Comparison of ENCODE assay signal across 22 cellular contexts in the genomic region with DNA sequence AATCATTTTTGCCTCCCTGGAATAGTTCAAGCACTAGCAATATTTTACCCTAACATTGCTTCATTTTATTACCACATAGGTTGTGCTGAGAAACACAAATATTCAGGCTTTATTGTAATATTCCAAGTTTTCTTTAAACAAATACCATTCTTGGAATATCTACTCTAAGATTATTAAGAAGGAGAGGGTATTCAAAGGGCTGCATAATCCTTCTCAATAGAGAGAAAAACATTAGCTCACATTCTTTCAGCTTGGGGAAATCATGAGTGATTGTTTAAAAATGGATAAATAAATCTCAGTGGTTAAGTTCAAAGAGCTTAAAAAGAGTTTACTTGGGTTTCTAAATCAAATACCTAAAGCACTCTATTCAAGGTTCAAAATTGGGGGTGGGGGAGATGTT.
DNase-seq lines count a peak whose midpoint lies in the region; ATAC-seq, FAIRE-seq and TF ChIP-seq lines count a peak whose summit lies in the region.
"Had no signal": no experiment of that assay in that cellular context is flagged by ENCODE, and none has a peak within 500 bp of the region (broad histone marks: within the 10 kb centered on the region; RNA-seq: fewer than 3 reads in every experiment).

No MANE protein-coding gene starts in this region.

- peak overlapping the region; percentile 1 for H3K4me2 ChIP-seq in astrocyte (ENCODE audit: low read length)

- H3K27ac Mint-ChIP-seq in activated naive CD8-positive, alpha-beta T cell: peak overlapping the region; percentile 83
- no peak overlapping the region for H3K27ac Mint-ChIP-seq in activated naive CD8-positive, alpha-beta T cell treated with anti-CD3 and anti-CD28 coated beads for 36 hours
- H3K27ac Mint-ChIP-seq in astrocyte (ENCODE audit: unreplicated experiment) (no peak overlapping the region), type B pancreatic cell (peak overlapping the region; percentile 30)
- H3K27ac Mint-ChIP-seq in naive thymus-derived CD4-positive, alpha-beta T cell: peak overlapping the region in 8 of 9 donors; percentile 18 to 86 (median 68)
- H3K27ac Mint-ChIP-seq: activated CD4-positive, alpha-beta T cell treated with anti-CD3 and anti-CD28 coated beads, Interleukin-2, amount 10 ng/mL, durations not matched to agents 24 days and 14 days had no signal

- H3K27me3 ChIP-seq in astrocyte (ENCODE audit: insufficient read depth, low read length): no peaks in the 10 kb centered on the region
- H3K27me3 ChIP-seq in naive thymus-derived CD4-positive, alpha-beta T cell (ENCODE audit: control insufficient read depth in 2 of 2, insufficient read depth in 2 of 2, low read length in 2 of 2): no peaks in the 10 kb centered on the region
- H3K27me3 ChIP-seq: ascending aorta, colonic mucosa, upper lobe of left lung had no signal

- no peak overlapping the region for H3K9ac ChIP-seq in astrocyte (ENCODE audit: low read length)

- no peaks in the 10 kb centered on the region for H3K27me3 Mint-ChIP-seq in activated naive CD8-positive, alpha-beta T cell
- no peaks in the 10 kb centered on the region for H3K27me3 Mint-ChIP-seq in activated naive CD8-positive, alpha-beta T cell treated with anti-CD3 and anti-CD28 coated beads for 36 hours
- no peaks in the 10 kb centered on the region for H3K27me3 Mint-ChIP-seq in astrocyte (ENCODE audit: low read depth, unreplicated experiment)
- no peaks in the 10 kb centered on the region for H3K27me3 Mint-ChIP-seq in naive thymus-derived CD4-positive, alpha-beta T cell
- no peaks in the 10 kb centered on the region for H3K27me3 Mint-ChIP-seq in type B pancreatic cell
- H3K27me3 Mint-ChIP-seq: activated CD4-positive, alpha-beta T cell treated with anti-CD3 and anti-CD28 coated beads, Interleukin-2, amount 10 ng/mL, durations not matched to agents 24 days and 14 days; stimulated activated naive CD8-positive, alpha-beta T cell treated with anti-CD3 and anti-CD28 coated beads, Interleukin-15, amount 100 ng/mL, for 72 hours had no signal

- peaks cover 9% of the 10 kb centered on the region for H3K4me1 ChIP-seq in astrocyte (ENCODE audit: insufficient read depth, low read length)
- H3K4me1 ChIP-seq in naive thymus-derived CD4-positive, alpha-beta T cell (ENCODE audit: control insufficient read depth in 2 of 2, insufficient read depth in 2 of 2, low read length in 2 of 2): peaks cover 0 to 10% of the 10 kb centered on the region in 2 donors
- H3K4me1 ChIP-seq: ascending aorta, colonic mucosa had no signal

- H3K79me2 ChIP-seq in astrocyte (ENCODE audit: insufficient read depth, low read length): no peaks in the 10 kb centered on the region

- H3K27ac ChIP-seq in astrocyte (ENCODE audit: low read depth, low read length): no peak overlapping the region
- H3K27ac ChIP-seq in naive thymus-derived CD4-positive, alpha-beta T cell (ENCODE audit: low read depth, low read length): peak overlapping the region; percentile 24
- H3K27ac ChIP-seq: ascending aorta, colonic mucosa, upper lobe of left lung had no signal

- no peak overlapping the region for H3K4me3 ChIP-seq in astrocyte (ENCODE audit: insufficient read depth, low read depth, low read length)
- no peak overlapping the region for H3K4me3 ChIP-seq in naive thymus-derived CD4-positive, alpha-beta T cell (ENCODE audit: low read length)
- H3K4me3 ChIP-seq: ascending aorta, colonic mucosa, upper lobe of left lung had no signal

- peak; percentile 5 for FAIRE-seq in astrocyte (lab: Jason Lieb, UNC)
- FAIRE-seq: A204.1, endometrium had no signal

- H3K36me3 ChIP-seq in astrocyte (ENCODE audit: insufficient read depth, low read length): no peaks in the 10 kb centered on the region
- peaks cover 0 to 12% (median 0%) of the 10 kb centered on the region in 3 experiments for H3K36me3 ChIP-seq in naive thymus-derived CD4-positive, alpha-beta T cell (ENCODE audit: control insufficient read depth in 2 of 3, insufficient read depth in 3 of 3, low read length in 3 of 3)
- H3K36me3 ChIP-seq: ascending aorta, colonic mucosa, upper lobe of left lung had no signal

- H4K20me1 ChIP-seq in astrocyte (ENCODE audit: insufficient read depth, low read length): no peaks in the 10 kb centered on the region

- CTCF ChIA-PET in naive thymus-derived CD4-positive, alpha-beta T cell (lab: Charles Lee): interaction anchor here (0.7 kb wide), 1 partner anchor 12 kb away, joined by 3 read pairs; no protein-coding TSS in a partner anchor

- peaks cover 48% of the 10 kb centered on the region for H3K4me1 Mint-ChIP-seq in activated naive CD8-positive, alpha-beta T cell (ENCODE audit: low read depth)
- H3K4me1 Mint-ChIP-seq in activated naive CD8-positive, alpha-beta T cell treated with anti-CD3 and anti-CD28 coated beads for 36 hours: peaks cover 33% of the 10 kb centered on the region
- H3K4me1 Mint-ChIP-seq in astrocyte (ENCODE audit: low read depth, unreplicated experiment): peaks cover 18% of the 10 kb centered on the region
- peaks cover 11 to 62% (median 49%) of the 10 kb centered on the region in 7 donors for H3K4me1 Mint-ChIP-seq in naive thymus-derived CD4-positive, alpha-beta T cell
- peaks cover 19% of the 10 kb centered on the region for H3K4me1 Mint-ChIP-seq in type B pancreatic cell (ENCODE audit: unreplicated experiment)

- DNase-seq in activated naive CD8-positive, alpha-beta T cell treated with anti-CD3 and anti-CD28 coated beads for 36 hours: no peak
- peak; percentile 34 for DNase-seq in astrocyte (ENCODE audit: low read depth)
- DNase-seq in naive thymus-derived CD4-positive, alpha-beta T cell: no peak
- no peak for DNase-seq in type B pancreatic cell (ENCODE audit: extremely low spot score, unreplicated experiment)
- DNase-seq in HuH-7.5 (ENCODE audit: low spot score): no peak
- DNase-seq: activated CD4-positive, alpha-beta T cell treated with anti-CD3 and anti-CD28 coated beads, Interleukin-2, amount 10 ng/mL, durations not matched to agents 24 days and 14 days; colonic mucosa; foreskin fibroblast; H7; NCI-H1436; NCI-H526 treated with DMSO at 0.1 percent for 48 hours; occipital lobe; right cardiac atrium; SHP77; stimulated activated naive CD8-positive, alpha-beta T cell treated with anti-CD3 and anti-CD28 coated beads, Interleukin-15, amount 100 ng/mL, for 72 hours; upper lobe of left lung had no signal

- H3K4me3 Mint-ChIP-seq in activated naive CD8-positive, alpha-beta T cell: no peak overlapping the region
- no peak overlapping the region for H3K4me3 Mint-ChIP-seq in activated naive CD8-positive, alpha-beta T cell treated with anti-CD3 and anti-CD28 coated beads for 36 hours
- H3K4me3 Mint-ChIP-seq in astrocyte (ENCODE audit: unreplicated experiment) (no peak overlapping the region), type B pancreatic cell (no peak overlapping the region)
- peak overlapping the region in 1 of 10 donors; percentile 3 for H3K4me3 Mint-ChIP-seq in naive thymus-derived CD4-positive, alpha-beta T cell
- H3K4me3 Mint-ChIP-seq: activated CD4-positive, alpha-beta T cell treated with anti-CD3 and anti-CD28 coated beads, Interleukin-2, amount 10 ng/mL, durations not matched to agents 24 days and 14 days; stimulated activated naive CD8-positive, alpha-beta T cell treated with anti-CD3 and anti-CD28 coated beads, Interleukin-15, amount 100 ng/mL, for 72 hours had no signal

- no peaks in the 10 kb centered on the region for H3K9me3 Mint-ChIP-seq in activated naive CD8-positive, alpha-beta T cell (ENCODE audit: low read depth)
- no peaks in the 10 kb centered on the region for H3K9me3 Mint-ChIP-seq in activated naive CD8-positive, alpha-beta T cell treated with anti-CD3 and anti-CD28 coated beads for 36 hours
- H3K9me3 Mint-ChIP-seq in astrocyte (ENCODE audit: unreplicated experiment) (no peaks in the 10 kb centered on the region), type B pancreatic cell (no peaks in the 10 kb centered on the region)
- H3K9me3 Mint-ChIP-seq in naive thymus-derived CD4-positive, alpha-beta T cell: no peaks in the 10 kb centered on the region
- H3K9me3 Mint-ChIP-seq: activated CD4-positive, alpha-beta T cell treated with anti-CD3 and anti-CD28 coated beads, Interleukin-2, amount 10 ng/mL, durations not matched to agents 24 days and 14 days; stimulated activated naive CD8-positive, alpha-beta T cell treated with anti-CD3 and anti-CD28 coated beads, Interleukin-15, amount 100 ng/mL, for 72 hours had no signal

- no peak for ATAC-seq in naive thymus-derived CD4-positive, alpha-beta T cell
- ATAC-seq in HG02623 (IDR thresholded peaks at IDR 0.05; ENCODE audit: unreplicated experiment) (no peak), GM19463 (IDR thresholded peaks at IDR 0.05; ENCODE audit: unreplicated experiment) (no peak)
- ATAC-seq: right cardiac atrium; stimulated activated naive CD8-positive, alpha-beta T cell treated with anti-CD3 and anti-CD28 coated beads, Interleukin-15, amount 100 ng/mL, for 72 hours had no signal

- H3K36me3 Mint-ChIP-seq in activated naive CD8-positive, alpha-beta T cell: peaks cover 9% of the 10 kb centered on the region
- H3K36me3 Mint-ChIP-seq in activated naive CD8-positive, alpha-beta T cell treated with anti-CD3 and anti-CD28 coated beads for 36 hours: peaks cover 16% of the 10 kb centered on the region
- H3K36me3 Mint-ChIP-seq in astrocyte (ENCODE audit: low read depth, unreplicated experiment): no peaks in the 10 kb centered on the region
- H3K36me3 Mint-ChIP-seq in naive thymus-derived CD4-positive, alpha-beta T cell: peaks cover 0 to 25% (median 6%) of the 10 kb centered on the region in 5 donors
- H3K36me3 Mint-ChIP-seq in type B pancreatic cell: no peaks in the 10 kb centered on the region

- no peaks in the 10 kb centered on the region for H3K9me3 ChIP-seq in astrocyte (ENCODE audit: insufficient read depth, low read depth, low read length)
- H3K9me3 ChIP-seq in naive thymus-derived CD4-positive, alpha-beta T cell (ENCODE audit: control insufficient read depth in 2 of 3, low read length in 3 of 3): no peaks in the 10 kb centered on the region
- H3K9me3 ChIP-seq: ascending aorta, colonic mucosa, upper lobe of left lung had no signal

- intact Hi-C loops in naive thymus-derived CD4-positive, alpha-beta T cell (cut with micrococcal nuclease): no loop called here

- POLR2A ChIA-PET in naive thymus-derived CD4-positive, alpha-beta T cell (lab: Charles Lee): interaction anchor here (0.9 to 4.2 kb wide), 3 partner anchors 8 to 11 kb away, joined by 3 to 24 read pairs (median 4); no protein-coding TSS in a partner anchor

- no peak overlapping the region for H2AFZ ChIP-seq in astrocyte (ENCODE audit: low read depth, low read length)

- TF ChIP-seq CTCF in astrocyte (IDR thresholded peaks at IDR 0.05; ENCODE audit: insufficient read depth, low read depth, low read length): no peak
- TF ChIP-seq CTCF in type B pancreatic cell (conservative IDR thresholded peaks at IDR 0.05): no peak

Comparison
In these comparisons a context has a peak if more than half of its experiments do, and no peak if none do; other contexts are left out.
1. H3K27ac Mint-ChIP-seq: peak in activated naive CD8-positive, alpha-beta T cell (single experiment), naive thymus-derived CD4-positive, alpha-beta T cell (8 of 9) and type B pancreatic cell (single experiment); none in activated naive CD8-positive, alpha-beta T cell treated with anti-CD3 and anti-CD28 coated beads for 36 hours (single experiment) and astrocyte (single experiment).